1 cellular context compared by ENCODE assay signal in genomic region chr14:32010561-32011188, GRCh38.
TF ChIP-seq lines count a peak whose summit lies in the region.

No MANE protein-coding gene starts in this region.

TF ChIP-seq in GM12878, 131 proteins besides CTCF, POLR2A, EP300 and RAD21 (continued from another document):
- TF ChIP-seq HSF1 (IDR thresholded peaks at IDR 0.05; ENCODE audit: low read depth, low read length) = no peak
